1 cellular context compared by ENCODE assay signal in the genomic region with DNA sequence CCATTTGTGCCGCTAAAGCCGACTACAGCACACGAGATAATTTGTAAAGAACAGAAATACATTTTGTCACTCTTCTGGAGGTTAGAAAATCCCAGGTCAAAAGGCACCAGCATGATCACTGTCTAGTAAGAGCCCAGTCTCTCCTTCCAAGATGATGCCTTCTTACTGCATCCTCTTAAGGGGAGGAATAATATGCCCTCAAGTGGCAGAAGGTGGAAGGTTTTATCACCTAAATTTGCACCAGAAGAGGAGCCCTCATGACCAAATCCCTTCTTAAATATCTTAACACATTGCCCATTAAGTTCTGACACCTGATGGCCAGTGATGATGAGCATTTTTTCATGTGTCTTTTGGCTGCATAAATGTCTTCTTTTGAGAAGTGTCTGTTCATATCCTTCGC.
TF ChIP-seq lines count a peak whose summit lies in the region.

No MANE protein-coding gene starts in this region.

TF ChIP-seq in GM23338, 12 proteins besides CTCF, POLR2A, EP300 and RAD21 (continued from another document):
- TF ChIP-seq, protein P1, sequence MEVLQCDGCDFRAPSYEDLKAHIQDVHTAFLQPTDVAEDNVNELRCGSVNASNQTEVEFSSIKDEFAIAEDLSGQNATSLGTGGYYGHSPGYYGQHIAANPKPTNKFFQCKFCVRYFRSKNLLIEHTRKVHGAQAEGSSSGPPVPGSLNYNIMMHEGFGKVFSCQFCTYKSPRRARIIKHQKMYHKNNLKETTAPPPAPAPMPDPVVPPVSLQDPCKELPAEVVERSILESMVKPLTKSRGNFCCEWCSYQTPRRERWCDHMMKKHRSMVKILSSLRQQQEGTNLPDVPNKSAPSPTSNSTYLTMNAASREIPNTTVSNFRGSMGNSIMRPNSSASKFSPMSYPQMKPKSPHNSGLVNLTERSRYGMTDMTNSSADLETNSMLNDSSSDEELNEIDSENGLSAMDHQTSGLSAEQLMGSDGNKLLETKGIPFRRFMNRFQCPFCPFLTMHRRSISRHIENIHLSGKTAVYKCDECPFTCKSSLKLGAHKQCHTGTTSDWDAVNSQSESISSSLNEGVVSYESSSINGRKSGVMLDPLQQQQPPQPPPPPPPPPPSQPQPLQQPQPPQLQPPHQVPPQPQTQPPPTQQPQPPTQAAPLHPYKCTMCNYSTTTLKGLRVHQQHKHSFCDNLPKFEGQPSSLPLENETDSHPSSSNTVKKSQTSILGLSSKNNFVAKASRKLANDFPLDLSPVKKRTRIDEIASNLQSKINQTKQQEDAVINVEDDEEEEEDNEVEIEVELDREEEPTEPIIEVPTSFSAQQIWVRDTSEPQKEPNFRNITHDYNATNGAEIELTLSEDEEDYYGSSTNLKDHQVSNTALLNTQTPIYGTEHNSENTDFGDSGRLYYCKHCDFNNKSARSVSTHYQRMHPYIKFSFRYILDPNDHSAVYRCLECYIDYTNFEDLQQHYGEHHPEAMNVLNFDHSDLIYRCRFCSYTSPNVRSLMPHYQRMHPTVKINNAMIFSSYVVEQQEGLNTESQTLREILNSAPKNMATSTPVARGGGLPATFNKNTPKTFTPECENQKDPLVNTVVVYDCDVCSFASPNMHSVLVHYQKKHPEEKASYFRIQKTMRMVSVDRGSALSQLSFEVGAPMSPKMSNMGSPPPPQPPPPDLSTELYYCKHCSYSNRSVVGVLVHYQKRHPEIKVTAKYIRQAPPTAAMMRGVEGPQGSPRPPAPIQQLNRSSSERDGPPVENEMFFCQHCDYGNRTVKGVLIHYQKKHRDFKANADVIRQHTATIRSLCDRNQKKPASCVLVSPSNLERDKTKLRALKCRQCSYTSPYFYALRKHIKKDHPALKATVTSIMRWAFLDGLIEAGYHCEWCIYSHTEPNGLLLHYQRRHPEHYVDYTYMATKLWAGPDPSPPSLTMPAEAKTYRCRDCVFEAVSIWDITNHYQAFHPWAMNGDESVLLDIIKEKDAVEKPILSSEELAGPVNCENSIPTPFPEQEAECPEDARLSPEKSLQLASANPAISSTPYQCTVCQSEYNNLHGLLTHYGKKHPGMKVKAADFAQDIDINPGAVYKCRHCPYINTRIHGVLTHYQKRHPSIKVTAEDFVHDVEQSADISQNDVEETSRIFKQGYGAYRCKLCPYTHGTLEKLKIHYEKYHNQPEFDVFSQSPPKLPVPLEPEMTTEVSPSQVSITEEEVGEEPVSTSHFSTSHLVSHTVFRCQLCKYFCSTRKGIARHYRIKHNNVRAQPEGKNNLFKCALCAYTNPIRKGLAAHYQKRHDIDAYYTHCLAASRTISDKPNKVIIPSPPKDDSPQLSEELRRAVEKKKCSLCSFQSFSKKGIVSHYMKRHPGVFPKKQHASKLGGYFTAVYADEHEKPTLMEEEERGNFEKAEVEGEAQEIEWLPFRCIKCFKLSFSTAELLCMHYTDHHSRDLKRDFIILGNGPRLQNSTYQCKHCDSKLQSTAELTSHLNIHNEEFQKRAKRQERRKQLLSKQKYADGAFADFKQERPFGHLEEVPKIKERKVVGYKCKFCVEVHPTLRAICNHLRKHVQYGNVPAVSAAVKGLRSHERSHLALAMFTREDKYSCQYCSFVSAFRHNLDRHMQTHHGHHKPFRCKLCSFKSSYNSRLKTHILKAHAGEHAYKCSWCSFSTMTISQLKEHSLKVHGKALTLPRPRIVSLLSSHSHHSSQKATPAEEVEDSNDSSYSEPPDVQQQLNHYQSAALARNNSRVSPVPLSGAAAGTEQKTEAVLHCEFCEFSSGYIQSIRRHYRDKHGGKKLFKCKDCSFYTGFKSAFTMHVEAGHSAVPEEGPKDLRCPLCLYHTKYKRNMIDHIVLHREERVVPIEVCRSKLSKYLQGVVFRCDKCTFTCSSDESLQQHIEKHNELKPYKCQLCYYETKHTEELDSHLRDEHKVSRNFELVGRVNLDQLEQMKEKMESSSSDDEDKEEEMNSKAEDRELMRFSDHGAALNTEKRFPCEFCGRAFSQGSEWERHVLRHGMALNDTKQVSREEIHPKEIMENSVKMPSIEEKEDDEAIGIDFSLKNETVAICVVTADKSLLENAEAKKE (CRISPR knock-in tag; IDR thresholded peaks at IDR 0.05) = no peak
- no peak for TF ChIP-seq ZNF114 (CRISPR knock-in tag; IDR thresholded peaks at IDR 0.05)
- TF ChIP-seq STAT1 (IDR thresholded peaks at IDR 0.05; ENCODE audit: unreplicated experiment) = no peak
- no peak for TF ChIP-seq EZH2phosphoT487 (IDR thresholded peaks at IDR 0.05; ENCODE audit: unreplicated experiment)
- TF ChIP-seq CREB1 (CRISPR knock-in tag; IDR thresholded peaks at IDR 0.05; ENCODE audit: low read depth) = no peak
